Comparison of ENCODE assay signal across 9 cellular contexts in genomic region chr3:66442254-66443249, GRCh38. TPM values are rescaled to one million over a fixed set of nuclear protein-coding genes. Genes with fewer than 3 reads are reported as not detected.
DNase-seq lines count a peak whose midpoint lies in the region; ATAC-seq, FAIRE-seq and TF ChIP-seq lines count a peak whose summit lies in the region.
"Had no signal": no experiment of that assay in that cellular context is flagged by ENCODE, and none has a peak within 500 bp of the region (broad histone marks: within the 10 kb centered on the region; RNA-seq: fewer than 3 reads in every experiment).

No MANE protein-coding gene starts in this region.

- peak overlapping the region; percentile 53 for H3K4me3 ChIP-seq in SK-N-MC
- peak overlapping the region in 1 of 4 donors; percentile 20 for H3K4me3 ChIP-seq in pancreas

- no peaks in the 10 kb centered on the region for H3K27me3 ChIP-seq in pancreas

- no peaks in the 10 kb centered on the region for H3K9me3 ChIP-seq in SK-N-MC (ENCODE audit: low read depth, low read length)
- no peaks in the 10 kb centered on the region for H3K9me3 ChIP-seq in pancreas

- H3K36me3 ChIP-seq in SK-N-MC (ENCODE audit: insufficient read depth, low read length) = no peaks in the 10 kb centered on the region
- peaks cover 0 to 2% (median 0%) of the 10 kb centered on the region in 3 donors for H3K36me3 ChIP-seq in pancreas

- peaks cover 34 to 53% (median 52%) of the 10 kb centered on the region in 3 donors for H3K4me1 ChIP-seq in pancreas

- no peak for TF ChIP-seq CTCF in pancreas (IDR thresholded peaks at IDR 0.05)

- peak; percentile 84 to 91 (median 88) for ATAC-seq in pancreas
- ATAC-seq in HG02884 (IDR thresholded peaks at IDR 0.05; ENCODE audit: unreplicated experiment) = no peak
- ATAC-seq in GM21526 (IDR thresholded peaks at IDR 0.05; ENCODE audit: low FRiP score, unreplicated experiment) = no peak
- no peak for ATAC-seq in GM18868 (IDR thresholded peaks at IDR 0.05; ENCODE audit: unreplicated experiment)

- peak; percentile 77 for DNase-seq in HCEC 1CT
- peak; percentile 35 for DNase-seq in SK-N-MC (ENCODE audit: low read depth, low spot score)
- peak; percentile 37 for DNase-seq in glomerular endothelial cell (ENCODE audit: extremely low read depth, low read depth, low spot score)
- peak in 4 of 6 donors; percentile 80 to 90 (median 86) for DNase-seq in pancreas
- DNase-seq in RPMI8226 = no peak

- peak overlapping the region; percentile 85 for H3K27ac ChIP-seq in SK-N-MC
- peak overlapping the region; percentile 47 to 91 (median 58) for H3K27ac ChIP-seq in pancreas
- H3K27ac ChIP-seq: KMS-11 had no signal

- WGBS in pancreas, 2 donors = 29 to 34% methylated on average over 15 of the region's 15 CpGs

- intact Hi-C loops in pancreas (cut with DNase I) = loop anchor here in 1 of 3 donors (10.0 kb wide), 1 partner anchor 52 kb away; no protein-coding TSS in a partner anchor

- FAIRE-seq in pancreas (lab: Jason Lieb, UNC) = no peak

- H3K9ac ChIP-seq in SK-N-MC (ENCODE audit: insufficient read length) = peak overlapping the region; percentile 28
- H3K9ac ChIP-seq: KMS-11 had no signal

RNA-seq across cellular contexts. Expression of gene LRIG1, which starts 58.3 kb away (rescaled TPM):
- total RNA-seq in glomerular endothelial cell (13.9 and 31.2 TPM in 2 replicates), pancreas (100 to 1,000 TPM in 1 of 6 donors, 10 to 100 TPM in 5; 57.8 to 104 (median 80.5) TPM)
- 10 to 100 TPM; 32.7 to 35.8 TPM for polyA plus RNA-seq in pancreas

Comparison
In these comparisons a context has a peak if more than half of its experiments do, and no peak if none do; other contexts are left out.
1. ATAC-seq: peak in pancreas (4 of 4); none in HG02884 (single experiment), GM21526 (single experiment) and GM18868 (single experiment).